Comparison of ENCODE assay signal across 12 cellular contexts in genomic region chr5:37696190-37697021, GRCh38.
A peak's percentile ranks its signal among the peaks of the same experiment; 100 is the strongest.
DNase-seq lines count a peak whose midpoint lies in the region; ATAC-seq and TF ChIP-seq lines count a peak whose summit lies in the region.
"Had no signal": no experiment of that assay in that cellular context is flagged by ENCODE, and none has a peak within 500 bp of the region (broad histone marks: within the 10 kb centered on the region; RNA-seq: fewer than 3 reads in every experiment).

No MANE protein-coding gene starts in this region.

- no peak overlapping the region for H4K8ac ChIP-seq in mesendoderm (ENCODE audit: low read depth, low read length)

- H3K4me2 ChIP-seq in Loucy (ENCODE audit: low read depth, low read length, poor library complexity, severe bottlenecking) = peak overlapping the region; percentile 22
- H3K4me2 ChIP-seq in mammary epithelial cell (ENCODE audit: insufficient read depth, low read depth, low read length) = peak overlapping the region; percentile 71
- H3K4me2 ChIP-seq in mesendoderm (ENCODE audit: low read length) = no peak overlapping the region

- no peaks in the 10 kb centered on the region for H3K79me1 ChIP-seq in mesendoderm (ENCODE audit: low read length)

- ATAC-seq in GM18511 (IDR thresholded peaks at IDR 0.05; ENCODE audit: unreplicated experiment) = no peak
- ATAC-seq: esophagus mucosa had no signal

- H3K23ac ChIP-seq in mesendoderm (ENCODE audit: low read length) = no peak overlapping the region

- H3K18ac ChIP-seq in mesendoderm (ENCODE audit: low read length) = no peak overlapping the region

- H3K27ac ChIP-seq in mammary epithelial cell (ENCODE audit: insufficient read depth, low read depth, low read length) = peak overlapping the region; percentile 64
- no peak overlapping the region for H3K27ac ChIP-seq in mesendoderm (ENCODE audit: low read depth, low read length)
- H3K27ac ChIP-seq: WERI-Rb-1 had no signal

- H3K4me3 ChIP-seq in Loucy (ENCODE audit: low read length, poor library complexity, severe bottlenecking) = no peak overlapping the region
- no peak overlapping the region for H3K4me3 ChIP-seq in mammary epithelial cell (replicated peaks in 1 of 3; ENCODE audit: insufficient read depth in 1 of 3, low read depth in 2 of 3, low read length in 3 of 3)
- no peak overlapping the region for H3K4me3 ChIP-seq in mesendoderm (ENCODE audit: low read length)

- no peaks in the 10 kb centered on the region for H3K79me2 ChIP-seq in Loucy (ENCODE audit: insufficient read depth, low read length)
- no peaks in the 10 kb centered on the region for H3K79me2 ChIP-seq in mammary epithelial cell (ENCODE audit: insufficient read depth, low read length)
- no peaks in the 10 kb centered on the region for H3K79me2 ChIP-seq in mesendoderm (ENCODE audit: control insufficient read depth, insufficient read depth, low read length)

- H3K4me1 ChIP-seq in Loucy (ENCODE audit: insufficient read depth, low read length, poor library complexity, severe bottlenecking) = peaks cover 8% of the 10 kb centered on the region
- H3K4me1 ChIP-seq in mammary epithelial cell (ENCODE audit: insufficient read depth, low read length) = peaks cover 17% of the 10 kb centered on the region
- no peaks in the 10 kb centered on the region for H3K4me1 ChIP-seq in mesendoderm (ENCODE audit: control insufficient read depth, low read depth, low read length)

- no peak overlapping the region for H2BK120ac ChIP-seq in mesendoderm (ENCODE audit: low read depth, low read length)

- H3K9me2 ChIP-seq in Loucy (replicated peaks; ENCODE audit: low read depth, low read length) = no peaks in the 10 kb centered on the region

- H3F3A ChIP-seq in Loucy (ENCODE audit: low read depth) = no peaks in the 10 kb centered on the region

- H2AFZ ChIP-seq in Loucy (ENCODE audit: low read length) = no peak overlapping the region
- peak overlapping the region; percentile 70 for H2AFZ ChIP-seq in mammary epithelial cell (ENCODE audit: low read depth, low read length)

- H3K9ac ChIP-seq in Loucy (ENCODE audit: low read depth, low read length, poor library complexity, severe bottlenecking) (no peak overlapping the region), mammary epithelial cell (ENCODE audit: insufficient read depth, low read length) (no peak overlapping the region), mesendoderm (ENCODE audit: low read length) (no peak overlapping the region)

- BruUV-seq in mammary epithelial cell (replicated peaks; lab: Mats Ljungman, UMichigan) = no TSS peak

- TF ChIP-seq CTCF in Loucy (conservative IDR thresholded peaks at IDR 0.05; ENCODE audit: low read length) (no peak), mammary epithelial cell (conservative IDR thresholded peaks at IDR 0.05 in 1 of 2, IDR thresholded peaks at IDR 0.05 in 1 of 2; ENCODE audit: extremely low read depth in 1 of 2, insufficient read depth in 1 of 2, low read depth in 1 of 2, low read length in 2 of 2) (peak in 1 of 2 donors; percentile 21)

- peaks cover 8% of the 10 kb centered on the region for H3K36me3 ChIP-seq in Loucy (ENCODE audit: insufficient read depth, low read length)
- no peaks in the 10 kb centered on the region for H3K36me3 ChIP-seq in mammary epithelial cell (ENCODE audit: insufficient read depth, low read length)
- H3K36me3 ChIP-seq in mesendoderm (ENCODE audit: control insufficient read depth, insufficient read depth, low read length) = no peaks in the 10 kb centered on the region
- H3K36me3 ChIP-seq: WERI-Rb-1 had no signal

- no peaks in the 10 kb centered on the region for H4K20me1 ChIP-seq in Loucy (ENCODE audit: insufficient read depth, low read length, poor library complexity, severe bottlenecking)
- no peaks in the 10 kb centered on the region for H4K20me1 ChIP-seq in mammary epithelial cell (ENCODE audit: insufficient read depth, low read length)

- H3K4ac ChIP-seq in mesendoderm (ENCODE audit: low read depth, low read length) = no peak overlapping the region

- CTCF ChIA-PET in mammary epithelial cell (lab: Charles Lee; ENCODE audit: low non-redundant PET) = interaction anchor here (0.6 to 0.7 kb wide), 3 partner anchors 61 to 448 kb away, joined by 3 read pairs; no protein-coding TSS in a partner anchor

- in situ Hi-C loops in mammary epithelial cell (cut with MboI; ENCODE audit: low sequenced_read_pairs in 2 of 2) = no loop called here

- WGBS in mammary epithelial cell (ENCODE audit: low coverage, missing lambda C conversion rate) = 45% methylated on average over 5 of the region's 5 CpGs
- WGBS in mesendoderm (ENCODE audit: extremely low coverage, insufficient coverage, low lambda C conversion rate) = no CpG with 5 or more reads among the region's 5 CpGs

- DNase-seq in DMS79 treated with DMSO at 0.1 percent for 48 hours (lab: John Stamatoyannopoulos, UW) = peak; percentile 25
- DNase-seq in mammary epithelial cell = peak; percentile 82
- peak; percentile 56 for DNase-seq in mesendoderm
- no peak for DNase-seq in NCI-H524 (lab: John Stamatoyannopoulos, UW)
- DNase-seq in NOMO-1 treated with dmso at 0.1 percent for 144 hours (lab: John Stamatoyannopoulos, UW; ENCODE audit: unreplicated experiment) = no peak
- DNase-seq in activated naive CD4-positive, alpha-beta T cell (lab: John Stamatoyannopoulos, UW) = no peak
- DNase-seq: activated naive CD4-positive, alpha-beta T cell treated with Interleukin-2 at 50 U/mL for 16 hours; midbrain; WERI-Rb-1 had no signal

- no peaks in the 10 kb centered on the region for H3K27me3 ChIP-seq in Loucy (ENCODE audit: insufficient read depth, low read length, poor library complexity, severe bottlenecking)
- H3K27me3 ChIP-seq in mammary epithelial cell (ENCODE audit: insufficient read depth, low read length) = no peaks in the 10 kb centered on the region
- no peaks in the 10 kb centered on the region for H3K27me3 ChIP-seq in mesendoderm (ENCODE audit: insufficient read depth, low read length, poor library complexity)

- no peak overlapping the region for H2BK15ac ChIP-seq in mesendoderm (replicated peaks; ENCODE audit: low read depth)

- no peak overlapping the region for H2AK5ac ChIP-seq in mesendoderm (ENCODE audit: low read length)

- H2BK5ac ChIP-seq in mesendoderm (ENCODE audit: low read length) = no peak overlapping the region

- no peak overlapping the region for H3K56ac ChIP-seq in mesendoderm (ENCODE audit: low read length)

- intact Hi-C loops in mammary epithelial cell (cut with micrococcal nuclease) = no loop called here

- no peak overlapping the region for H4K5ac ChIP-seq in mesendoderm (ENCODE audit: low read length)

- dilution Hi-C loops in mammary epithelial cell (cut with HindIII; ENCODE audit: low sequenced_read_pairs) = no loop called here

- H3K9me3 ChIP-seq in Loucy (ENCODE audit: insufficient read depth, low read depth, low read length) = peaks cover 6% of the 10 kb centered on the region; the same call in 1 of the 2 replicates
- no peaks in the 10 kb centered on the region for H3K9me3 ChIP-seq in mammary epithelial cell (replicated peaks; ENCODE audit: insufficient read depth, low read length)

Comparison
In these comparisons a context has a peak if more than half of its experiments do, and no peak if none do; other contexts are left out.
1. DNase-seq: peak in DMS79 treated with DMSO at 0.1 percent for 48 hours (single experiment), mammary epithelial cell (single experiment) and mesendoderm (single experiment); none in NCI-H524 (0 of 2), NOMO-1 treated with dmso at 0.1 percent for 144 hours (single experiment) and activated naive CD4-positive, alpha-beta T cell (0 of 4).